1 cellular context compared by ENCODE assay signal in the genomic region with DNA sequence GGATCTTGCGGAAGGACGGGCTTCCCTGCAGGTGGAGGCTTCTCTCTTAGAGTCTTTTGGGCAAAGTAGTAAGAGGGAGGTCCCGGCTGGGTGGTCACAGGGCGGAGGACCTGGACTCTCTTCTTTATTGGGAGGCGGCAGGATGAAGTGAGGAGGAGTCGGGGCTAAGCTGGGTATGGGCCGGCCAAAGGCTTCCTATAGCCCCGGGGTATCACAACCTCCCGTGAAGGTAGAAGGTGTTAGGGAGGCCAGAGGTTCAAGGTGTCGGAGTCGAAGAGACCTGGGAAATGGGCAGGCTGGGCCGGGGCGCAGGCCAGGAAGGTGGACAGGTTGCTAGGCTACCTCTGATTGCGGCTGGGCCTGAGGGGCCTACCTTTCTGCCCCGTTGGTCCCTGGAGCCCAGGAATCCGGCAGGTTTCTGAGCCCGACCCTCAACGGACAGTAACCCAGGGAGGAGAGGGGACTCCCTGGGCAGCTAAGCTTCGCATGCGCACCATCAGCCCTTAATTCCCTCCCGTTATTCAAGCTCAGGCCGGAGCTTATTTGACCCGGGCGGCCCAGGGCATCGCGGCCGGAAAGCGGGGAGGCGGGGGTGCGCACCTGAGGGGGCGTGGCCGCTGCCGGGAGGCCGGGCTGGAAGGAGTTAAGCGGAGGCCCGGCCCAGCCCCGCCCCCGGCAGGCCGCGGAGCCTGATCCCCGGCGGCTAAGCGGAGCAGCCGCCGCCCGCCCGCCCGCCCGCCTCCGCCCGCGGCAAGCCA.
A peak's percentile ranks its signal among the peaks of the same experiment; 100 is the strongest.
TF ChIP-seq lines count a peak whose summit lies in the region.

A gene with protein sequence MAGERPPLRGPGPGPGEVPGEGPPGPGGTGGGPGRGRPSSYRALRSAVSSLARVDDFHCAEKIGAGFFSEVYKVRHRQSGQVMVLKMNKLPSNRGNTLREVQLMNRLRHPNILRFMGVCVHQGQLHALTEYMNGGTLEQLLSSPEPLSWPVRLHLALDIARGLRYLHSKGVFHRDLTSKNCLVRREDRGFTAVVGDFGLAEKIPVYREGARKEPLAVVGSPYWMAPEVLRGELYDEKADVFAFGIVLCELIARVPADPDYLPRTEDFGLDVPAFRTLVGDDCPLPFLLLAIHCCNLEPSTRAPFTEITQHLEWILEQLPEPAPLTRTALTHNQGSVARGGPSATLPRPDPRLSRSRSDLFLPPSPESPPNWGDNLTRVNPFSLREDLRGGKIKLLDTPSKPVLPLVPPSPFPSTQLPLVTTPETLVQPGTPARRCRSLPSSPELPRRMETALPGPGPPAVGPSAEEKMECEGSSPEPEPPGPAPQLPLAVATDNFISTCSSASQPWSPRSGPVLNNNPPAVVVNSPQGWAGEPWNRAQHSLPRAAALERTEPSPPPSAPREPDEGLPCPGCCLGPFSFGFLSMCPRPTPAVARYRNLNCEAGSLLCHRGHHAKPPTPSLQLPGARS (plus strand): TSS at position 685 of the 758 bp plus-strand sequence. CDS start 358 bp downstream, outside the sequence.

TF ChIP-seq in HEK293, 187 proteins besides CTCF, POLR2A, EP300 and RAD21 (continued from another document):
- TF ChIP-seq ZBTB11 (tag by site-specific recombination; conservative IDR thresholded peaks at IDR 0.05; ENCODE audit: low read depth) (peak; percentile 52; the same call in 1 of the 2 replicates), KLF10 (tag by site-specific recombination; IDR thresholded peaks at IDR 0.05) (peak; percentile 74; the same call in 1 of the 2 replicates), ZBTB20 (tag by site-specific recombination; IDR thresholded peaks at IDR 0.05) (peak; percentile 50; the same call in 1 of the 2 replicates), ZBTB48 (tag by site-specific recombination; IDR thresholded peaks at IDR 0.05) (peak; percentile 84), KLF16 (tag by site-specific recombination; IDR thresholded peaks at IDR 0.05) (peak; percentile 55), ZXDB (tag by site-specific recombination; IDR thresholded peaks at IDR 0.05) (0 out of 2 replicates have a peak, but pooled peaks have one; percentile 24), BCL11B (tag by site-specific recombination; IDR thresholded peaks at IDR 0.05; ENCODE audit: low read depth) (0 out of 2 replicates have a peak, but pooled peaks have one; percentile 21), GLIS2 (tag by site-specific recombination; IDR thresholded peaks at IDR 0.05) (peak; percentile 69), PRDM10 (tag by site-specific recombination; IDR thresholded peaks at IDR 0.05) (peak; percentile 81), HOXA7 (CRISPR knock-in tag; IDR thresholded peaks at IDR 0.05; ENCODE audit: borderline replicate concordance) (no peak), ZNF548 (tag by site-specific recombination; IDR thresholded peaks at IDR 0.05) (no peak), ZNF280C (tag by site-specific recombination; IDR thresholded peaks at IDR 0.05) (no peak), KLF8 (tag by site-specific recombination; IDR thresholded peaks at IDR 0.05) (peak; percentile 38; the same call in 1 of the 2 replicates)
